30 cellular contexts compared by ENCODE assay signal in genomic region chr16:79434097-79434496, GRCh38.
"Had no signal": no experiment of that assay in that cellular context is flagged by ENCODE, and none has a peak within 500 bp of the region (broad histone marks: within the 10 kb centered on the region; RNA-seq: fewer than 3 reads in every experiment).

No MANE protein-coding gene starts in this region.

- H3K4me3 Mint-ChIP-seq: natural killer cell; nephron; neural progenitor cell; stimulated activated memory B cell treated with anti-CD40 and anti-IgM and Interleukin-4, amounts not matched to agents 10 μg/mL and 1 μg/mL and 100 μg/mL, for 72 hours; stimulated activated naive CD8-positive, alpha-beta T cell treated with anti-CD3 and anti-CD28 coated beads, Interleukin-15, amount 100 ng/mL, for 72 hours; type B pancreatic cell had no signal

- H3K27me3 Mint-ChIP-seq: stimulated activated memory B cell treated with anti-CD40 and anti-IgM and Interleukin-4, amounts not matched to agents 10 μg/mL and 1 μg/mL and 100 μg/mL, for 72 hours; stimulated activated naive CD8-positive, alpha-beta T cell treated with anti-CD3 and anti-CD28 coated beads, Interleukin-15, amount 100 ng/mL, for 72 hours had no signal

- H3K27ac ChIP-seq: neural progenitor cell, ovary, psoas muscle, right lobe of liver, sigmoid colon, suprapubic skin, testis, tibial artery, transverse colon, upper lobe of right lung, uterus had no signal

- ATAC-seq: natural killer cell; psoas muscle; right cardiac atrium; right lobe of liver; stimulated activated memory B cell treated with anti-CD40 and anti-IgM and Interleukin-4, amounts not matched to agents 10 μg/mL and 1 μg/mL and 100 μg/mL, for 72 hours; stimulated activated naive CD8-positive, alpha-beta T cell treated with anti-CD3 and anti-CD28 coated beads, Interleukin-15, amount 100 ng/mL, for 72 hours; stimulated activated naive CD8-positive, alpha-beta T cell treated with anti-CD3 and anti-CD28 coated beads, Interleukin-15, Interleukin-2, amounts not matched to agents 100 U/mL and 50 U/mL, for 24 hours; upper lobe of right lung had no signal

- H3K9me3 Mint-ChIP-seq: natural killer cell; nephron; stimulated activated naive CD8-positive, alpha-beta T cell treated with anti-CD3 and anti-CD28 coated beads, Interleukin-15, amount 100 ng/mL, for 72 hours; type B pancreatic cell had no signal

- H3K4me2 ChIP-seq: neural progenitor cell had no signal

- H3K27ac Mint-ChIP-seq: natural killer cell; nephron; neural progenitor cell; progenitor cell of endocrine pancreas; stimulated activated memory B cell treated with anti-CD40 and anti-IgM and Interleukin-4, amounts not matched to agents 10 μg/mL and 1 μg/mL and 100 μg/mL, for 72 hours; stimulated activated naive CD8-positive, alpha-beta T cell treated with anti-CD3 and anti-CD28 coated beads, Interleukin-15, amount 100 ng/mL, for 72 hours; type B pancreatic cell had no signal

- H3K27me3 ChIP-seq: neural progenitor cell, ovary, right lobe of liver, sigmoid colon, suprapubic skin, testis, tibial artery, transverse colon, upper lobe of right lung, uterus had no signal

- H3K36me3 ChIP-seq: neural progenitor cell, ovary, right lobe of liver, sigmoid colon, suprapubic skin, tibial artery, transverse colon, upper lobe of right lung, uterus had no signal

- H3K9me3 ChIP-seq: ovary, psoas muscle, right lobe of liver, sigmoid colon, suprapubic skin, testis, tibial artery, transverse colon, upper lobe of right lung, uterus had no signal

- H3K36me3 Mint-ChIP-seq: natural killer cell; stimulated activated memory B cell treated with anti-CD40 and anti-IgM and Interleukin-4, amounts not matched to agents 10 μg/mL and 1 μg/mL and 100 μg/mL, for 72 hours; type B pancreatic cell had no signal

- H3K4me3 ChIP-seq: neural progenitor cell, ovary, psoas muscle, right lobe of liver, sigmoid colon, suprapubic skin, testis, tibial artery, transverse colon, upper lobe of right lung, uterus had no signal

- DNase-seq: natural killer cell; occipital lobe; ovary; posterior cingulate gyrus; psoas muscle; right cardiac atrium; right lobe of liver; sigmoid colon; small intestine; stimulated activated CD4-positive, alpha-beta T cell treated with anti-CD3 and anti-CD28 coated beads, Interleukin-15, amount 100 ng/mL, for 24 hours; stimulated activated CD4-positive, alpha-beta T cell treated with anti-CD3 and anti-CD28 coated beads, Interleukin-2, amount 100 ng/mL, for 24 hours; stimulated activated CD4-positive, alpha-beta T cell treated with anti-CD3 and anti-CD28 coated beads, Interleukin-2, amount 100 ng/mL, for 48 hours; stimulated activated CD4-positive, alpha-beta T cell treated with anti-CD3 and anti-CD28 coated beads, Interleukin-4, amount 100 ng/mL, for 24 hours; stimulated activated CD8-positive, alpha-beta memory T cell treated with anti-CD3 and anti-CD28 coated beads, Interleukin-4, amount 100 ng/mL, for 48 hours; stimulated activated naive CD4-positive, alpha-beta T cell; stimulated activated naive CD8-positive, alpha-beta T cell treated with anti-CD3 and anti-CD28 coated beads, Interleukin-15, amount 100 ng/mL, for 72 hours; stimulated activated naive CD8-positive, alpha-beta T cell treated with anti-CD3 and anti-CD28 coated beads, Interleukin-15, Interleukin-2, amounts not matched to agents 100 U/mL and 50 U/mL, for 24 hours; substantia nigra; testis; tibial artery; transverse colon; upper lobe of right lung; uterus had no signal

- H3K4me1 ChIP-seq: right lobe of liver had no signal

- H3K4me1 Mint-ChIP-seq: natural killer cell; stimulated activated memory B cell treated with anti-CD40 and anti-IgM and Interleukin-4, amounts not matched to agents 10 μg/mL and 1 μg/mL and 100 μg/mL, for 72 hours; stimulated activated naive CD8-positive, alpha-beta T cell treated with anti-CD3 and anti-CD28 coated beads, Interleukin-15, amount 100 ng/mL, for 72 hours had no signal

- H3K9ac ChIP-seq: neural progenitor cell, parathyroid adenoma had no signal

- H2AFZ ChIP-seq: neural progenitor cell, parathyroid adenoma had no signal

- H3K79me2 ChIP-seq: parathyroid adenoma had no signal
